ENCODE assay signal across 1 cellular context in the genomic region with DNA sequence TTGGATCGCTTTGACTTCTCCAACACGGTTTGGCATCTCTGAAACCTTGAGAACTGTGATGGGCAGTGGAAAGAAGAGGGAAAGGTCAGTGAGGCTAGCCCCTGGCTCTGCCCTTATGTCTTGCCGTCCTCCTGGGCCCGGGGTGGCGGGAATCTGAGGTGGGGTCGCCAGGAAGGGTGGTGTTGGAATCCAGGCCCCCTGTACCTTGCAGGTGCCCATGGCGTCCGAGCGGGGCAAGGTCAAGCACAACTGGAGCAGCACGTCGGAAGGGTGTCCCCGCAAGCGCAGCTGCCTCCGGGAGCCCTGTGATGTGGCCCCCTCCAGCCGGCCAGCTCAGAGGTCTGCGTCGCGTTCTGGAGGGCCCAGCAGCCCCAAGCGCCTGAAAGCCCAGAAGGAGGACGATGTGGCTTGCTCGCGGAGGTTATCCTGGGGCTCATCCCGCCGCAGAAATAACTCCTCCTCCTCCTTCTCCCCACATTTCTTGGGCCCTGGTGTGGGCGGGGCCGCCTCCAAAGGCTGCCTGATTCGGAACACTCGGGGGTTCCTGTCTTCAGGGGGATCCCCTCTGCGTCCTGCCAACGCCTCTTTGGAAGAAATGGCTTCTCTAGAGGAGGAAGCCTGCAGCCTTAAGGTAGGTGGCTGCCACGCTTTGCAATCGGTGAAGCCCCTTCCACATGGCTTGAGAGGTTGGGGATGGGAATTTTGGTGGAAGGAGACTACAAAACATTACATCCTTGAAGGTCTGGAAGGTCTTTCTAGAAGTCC.
TF ChIP-seq lines count a peak whose summit lies in the region.

No MANE protein-coding gene starts in this region.

TF ChIP-seq in endothelial cell of umbilical vein, 7 proteins besides CTCF, POLR2A, EP300 and RAD21 (continued from another document):
- TF ChIP-seq JUN (IDR thresholded peaks at IDR 0.05; ENCODE audit: borderline replicate concordance, insufficient read depth, insufficient read length, low read depth) (no peak), GATA2 (IDR thresholded peaks at IDR 0.05; ENCODE audit: insufficient read depth, insufficient read length, low read depth, low read length) (no peak), POLR2AphosphoS5 (IDR thresholded peaks at IDR 0.05; ENCODE audit: insufficient read depth, low read depth, low read length) (no peak), EZH2 (IDR thresholded peaks at IDR 0.05; ENCODE audit: borderline replicate concordance, low read depth, low read length, severe bottlenecking) (no peak)
